In genomic region chr7:73647725-73648592, GRCh38 we compare ENCODE assay signal across 1 cellular context.
A peak's percentile ranks its signal among the peaks of the same experiment; 100 is the strongest.
TF ChIP-seq lines count a peak whose summit lies in the region.

No MANE protein-coding gene starts in this region.

TF ChIP-seq in HepG2, 621 proteins besides CTCF, POLR2A, EP300 and RAD21 (continued from another document and continues in another):
- no peak for TF ChIP-seq CREB1 (IDR thresholded peaks at IDR 0.05)
- TF ChIP-seq CREB1 (CRISPR knock-in tag; IDR thresholded peaks at IDR 0.05), result no peak
- peak; percentile 52; the same call in 1 of the 2 replicates for TF ChIP-seq FOXP4 (CRISPR knock-in tag; IDR thresholded peaks at IDR 0.05)
- TF ChIP-seq NFIB (CRISPR knock-in tag; IDR thresholded peaks at IDR 0.05; ENCODE audit: borderline replicate concordance), result no peak
- TF ChIP-seq SMYD3 (CRISPR knock-in tag; IDR thresholded peaks at IDR 0.05), result no peak
- no peak for TF ChIP-seq ZNF839 (CRISPR knock-in tag; IDR thresholded peaks at IDR 0.05; ENCODE audit: borderline replicate concordance)
- no peak for TF ChIP-seq ZFP62 (CRISPR knock-in tag; IDR thresholded peaks at IDR 0.05)
- TF ChIP-seq XBP1 (CRISPR knock-in tag; IDR thresholded peaks at IDR 0.05), result no peak
- TF ChIP-seq JUN (CRISPR knock-in tag; IDR thresholded peaks at IDR 0.05), result 0 out of 2 replicates have a peak, but pooled peaks have one; percentile 39
- TF ChIP-seq ZSCAN12 (CRISPR knock-in tag; IDR thresholded peaks at IDR 0.05), result no peak
- no peak for TF ChIP-seq ZNF720 (CRISPR knock-in tag; IDR thresholded peaks at IDR 0.05)
- TF ChIP-seq ZSCAN31 (CRISPR knock-in tag; IDR thresholded peaks at IDR 0.05; ENCODE audit: low read depth), result 0 out of 2 replicates have a peak, but pooled peaks have one; percentile 25
- no peak for TF ChIP-seq ZNF350 (CRISPR knock-in tag; IDR thresholded peaks at IDR 0.05; ENCODE audit: borderline replicate concordance, low read depth)
- TF ChIP-seq CSRNP1 (CRISPR knock-in tag; IDR thresholded peaks at IDR 0.05), result 0 out of 2 replicates have a peak, but pooled peaks have one; percentile 8
- TF ChIP-seq ZNF607 (CRISPR knock-in tag; IDR thresholded peaks at IDR 0.05; ENCODE audit: borderline replicate concordance), result peak; percentile 63; the same call in 1 of the 2 replicates
- TF ChIP-seq MEIS1 (CRISPR knock-in tag; IDR thresholded peaks at IDR 0.05; ENCODE audit: borderline replicate concordance), result 0 out of 2 replicates have a peak, but pooled peaks have one; percentile 56
- no peak for TF ChIP-seq PRMT3 (CRISPR knock-in tag; IDR thresholded peaks at IDR 0.05; ENCODE audit: borderline replicate concordance, low read depth)
- TF ChIP-seq ARID3A (IDR thresholded peaks at IDR 0.05; ENCODE audit: low read depth, low read length), result no peak
- peak; percentile 34; the same call in 1 of the 2 replicates for TF ChIP-seq ZNF280D (CRISPR knock-in tag; IDR thresholded peaks at IDR 0.05)
- peak; percentile 96 for TF ChIP-seq PATZ1 (CRISPR knock-in tag; IDR thresholded peaks at IDR 0.05)
- TF ChIP-seq ZSCAN30 (CRISPR knock-in tag; IDR thresholded peaks at IDR 0.05), result no peak
- TF ChIP-seq PHF5A (CRISPR knock-in tag; IDR thresholded peaks at IDR 0.05; ENCODE audit: low read depth, unreplicated experiment), result no peak
- TF ChIP-seq NCOA2 (CRISPR knock-in tag; IDR thresholded peaks at IDR 0.05), result peak; percentile 70
- peak; percentile 39; the same call in 1 of the 2 replicates for TF ChIP-seq ZNF629 (CRISPR knock-in tag; conservative IDR thresholded peaks at IDR 0.05)
- peak; percentile 59; the same call in 1 of the 2 replicates for TF ChIP-seq RNF2 (conservative IDR thresholded peaks at IDR 0.05; ENCODE audit: low read depth)
- peak; percentile 81 for TF ChIP-seq MAZ (IDR thresholded peaks at IDR 0.05; ENCODE audit: borderline replicate concordance, low read depth, low read length)
- peak; percentile 84 for TF ChIP-seq MAZ (CRISPR knock-in tag; IDR thresholded peaks at IDR 0.05; ENCODE audit: low read depth)
- TF ChIP-seq ZNF572 (CRISPR knock-in tag; IDR thresholded peaks at IDR 0.05), result no peak
- no peak for TF ChIP-seq ZNF496 (CRISPR knock-in tag; IDR thresholded peaks at IDR 0.05; ENCODE audit: insufficient replicate concordance)
- peak; percentile 68 for TF ChIP-seq RXRB (CRISPR knock-in tag; IDR thresholded peaks at IDR 0.05; ENCODE audit: borderline replicate concordance)
- 0 out of 2 replicates have a peak, but pooled peaks have one; percentile 37 for TF ChIP-seq MYNN (CRISPR knock-in tag; IDR thresholded peaks at IDR 0.05; ENCODE audit: low read depth)
- TF ChIP-seq POLR2AphosphoS2 (IDR thresholded peaks at IDR 0.05; ENCODE audit: low read depth, low read length), result no peak
- no peak for TF ChIP-seq MZF1 (CRISPR knock-in tag; IDR thresholded peaks at IDR 0.05; ENCODE audit: borderline replicate concordance)
- TF ChIP-seq TAF15 (IDR thresholded peaks at IDR 0.05; ENCODE audit: low read depth, low read length, poor library complexity, severe bottlenecking), result no peak
- no peak for TF ChIP-seq GRHL1 (CRISPR knock-in tag; conservative IDR thresholded peaks at IDR 0.05)
- TF ChIP-seq ZSCAN9 (CRISPR knock-in tag; IDR thresholded peaks at IDR 0.05; ENCODE audit: borderline replicate concordance), result 0 out of 2 replicates have a peak, but pooled peaks have one; percentile 27
- TF ChIP-seq XRCC5 (optimal IDR thresholded peaks at IDR 0.05; ENCODE audit: low read length), result peak; percentile 27
- no peak; the same call in 1 of the 2 replicates for TF ChIP-seq TCF7 (IDR thresholded peaks at IDR 0.05; ENCODE audit: low read depth)
- TF ChIP-seq SSRP1 (CRISPR knock-in tag; IDR thresholded peaks at IDR 0.05), result no peak
- peak; percentile 78; the same call in 1 of the 2 replicates for TF ChIP-seq CREB3 (CRISPR knock-in tag; IDR thresholded peaks at IDR 0.05)
- no peak for TF ChIP-seq ARNT (IDR thresholded peaks at IDR 0.05)
- TF ChIP-seq NR2F1 (CRISPR knock-in tag; IDR thresholded peaks at IDR 0.05), result peak; percentile 70 to 77; a peak in 3 of 4 replicates
- no peak for TF ChIP-seq IKZF4 (CRISPR knock-in tag; IDR thresholded peaks at IDR 0.05; ENCODE audit: borderline replicate concordance, low read depth, not compliant biosample characterization)
- no peak for TF ChIP-seq CC2D1A (CRISPR knock-in tag; IDR thresholded peaks at IDR 0.05)
- no peak for TF ChIP-seq ZNF275 (CRISPR knock-in tag; IDR thresholded peaks at IDR 0.05; ENCODE audit: borderline replicate concordance)
- TF ChIP-seq HOXA3 (CRISPR knock-in tag; IDR thresholded peaks at IDR 0.05), result peak; percentile 84
- peak; percentile 96 for TF ChIP-seq MLX (CRISPR knock-in tag; IDR thresholded peaks at IDR 0.05)
- TF ChIP-seq ZFP37 (CRISPR knock-in tag; IDR thresholded peaks at IDR 0.05; ENCODE audit: borderline replicate concordance), result 0 out of 2 replicates have a peak, but pooled peaks have one; percentile 63
- TF ChIP-seq HIVEP1 (CRISPR knock-in tag; IDR thresholded peaks at IDR 0.05), result 0 out of 2 replicates have a peak, but pooled peaks have one; percentile 38
- TF ChIP-seq SNAPC2 (CRISPR knock-in tag; IDR thresholded peaks at IDR 0.05), result no peak
- peak; percentile 67; the same call in 1 of the 2 replicates for TF ChIP-seq SPEN (CRISPR knock-in tag; IDR thresholded peaks at IDR 0.05; ENCODE audit: low read depth)
- TF ChIP-seq SAP130 (CRISPR knock-in tag; IDR thresholded peaks at IDR 0.05; ENCODE audit: low read depth), result peak; percentile 59
- peak; percentile 53; the same call in 1 of the 2 replicates for TF ChIP-seq ZNF790 (CRISPR knock-in tag; IDR thresholded peaks at IDR 0.05; ENCODE audit: borderline replicate concordance)
- peak; percentile 80 for TF ChIP-seq ARNTL (CRISPR knock-in tag; IDR thresholded peaks at IDR 0.05)
- TF ChIP-seq KDM3A (CRISPR knock-in tag; IDR thresholded peaks at IDR 0.05; ENCODE audit: low read depth), result peak; percentile 88; the same call in 1 of the 2 replicates
- TF ChIP-seq ZNF3 (CRISPR knock-in tag; IDR thresholded peaks at IDR 0.05), result no peak
